ENCODE assay signal across 24 cellular contexts in the genomic region with DNA sequence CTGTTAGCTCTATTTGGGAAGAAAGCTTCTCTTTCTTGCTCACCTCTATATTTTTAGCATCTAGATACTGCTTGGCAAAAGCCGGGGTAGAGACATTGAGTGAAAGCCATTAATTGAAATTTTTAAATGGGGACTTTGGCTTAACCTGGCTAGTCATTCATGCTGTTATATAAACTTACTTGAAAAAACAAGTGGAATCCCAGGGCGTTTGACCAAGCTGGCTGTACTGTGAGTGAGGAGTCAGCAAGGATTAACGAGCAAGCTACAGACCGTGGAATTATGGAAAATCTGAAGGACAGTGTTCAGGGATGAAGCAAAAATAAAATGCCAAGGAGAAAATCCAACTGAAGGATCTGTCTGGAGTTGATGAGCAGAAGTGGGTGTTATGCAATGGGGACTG.
"Had no signal": no experiment of that assay in that cellular context is flagged by ENCODE, and none has a peak within 500 bp of the region (broad histone marks: within the 10 kb centered on the region; RNA-seq: fewer than 3 reads in every experiment).

No MANE protein-coding gene starts in this region.

- H3K4me3 Mint-ChIP-seq: immature natural killer cell; mesothelial cell of epicardium; naive B cell; natural killer cell treated with Interleukin-12 subunit alpha and Interleukin-12 subunit beta and Interleukin-15 and Interleukin-18, amount 100 ng/mL, for 72 hours; stimulated activated naive B cell treated with anti-CD40 and anti-IgM and Interleukin-4, amounts not matched to agents 10 μg/mL and 1 μg/mL and 100 μg/mL, for 72 hours had no signal

- H3K9me3 Mint-ChIP-seq: stimulated activated naive B cell treated with anti-CD40 and anti-IgM and Interleukin-4, amounts not matched to agents 10 μg/mL and 1 μg/mL and 100 μg/mL, for 72 hours had no signal

- DNase-seq: heart left ventricle; hypothalamus; immature natural killer cell; kidney; left colon; left lung; lower lobe of right lung; mammary epithelial cell; mesendoderm; naive B cell; occipital lobe; right lobe of liver; stimulated activated CD4-positive, alpha-beta T cell treated with anti-CD3 and anti-CD28 coated beads, Interleukin-12 subunit alpha, Interleukin-12 subunit beta, amount 100 ng/mL, for 4 hours; stimulated activated CD4-positive, alpha-beta T cell treated with anti-CD3 and anti-CD28 coated beads, Interleukin-15, amount 100 ng/mL, for 24 hours; stimulated activated CD4-positive, alpha-beta T cell treated with anti-CD3 and anti-CD28 coated beads, Interleukin-2, amount 100 ng/mL, for 24 hours; stimulated activated CD4-positive, alpha-beta T cell treated with anti-CD3 and anti-CD28 coated beads, Interleukin-4, amount 100 ng/mL, for 1 hour; stimulated activated naive B cell treated with anti-CD40 and anti-IgM and Interleukin-4, amounts not matched to agents 10 μg/mL and 1 μg/mL and 100 μg/mL, for 72 hours; stimulated activated naive CD8-positive, alpha-beta T cell treated with anti-CD3 and anti-CD28 coated beads, Interleukin-15, Interleukin-2, amounts not matched to agents 100 U/mL and 50 U/mL, for 24 hours; stomach; testis; transverse colon; upper lobe of right lung had no signal

- H3K27me3 Mint-ChIP-seq: naive B cell; natural killer cell treated with Interleukin-12 subunit alpha and Interleukin-12 subunit beta and Interleukin-15 and Interleukin-18, amount 100 ng/mL, for 72 hours; stimulated activated naive B cell treated with anti-CD40 and anti-IgM and Interleukin-4, amounts not matched to agents 10 μg/mL and 1 μg/mL and 100 μg/mL, for 72 hours had no signal

- H3K36me3 Mint-ChIP-seq: immature natural killer cell; mesothelial cell of epicardium; naive B cell; natural killer cell treated with Interleukin-12 subunit alpha and Interleukin-12 subunit beta and Interleukin-15 and Interleukin-18, amount 100 ng/mL, for 72 hours; stimulated activated naive B cell treated with anti-CD40 and anti-IgM and Interleukin-4, amounts not matched to agents 10 μg/mL and 1 μg/mL and 100 μg/mL, for 72 hours had no signal

- H3K27ac Mint-ChIP-seq: immature natural killer cell; mesothelial cell of epicardium; naive B cell; natural killer cell treated with Interleukin-12 subunit alpha and Interleukin-12 subunit beta and Interleukin-15 and Interleukin-18, amount 100 ng/mL, for 72 hours; stimulated activated naive B cell treated with anti-CD40 and anti-IgM and Interleukin-4, amounts not matched to agents 10 μg/mL and 1 μg/mL and 100 μg/mL, for 72 hours had no signal

- H3K4me1 Mint-ChIP-seq: immature natural killer cell; mesothelial cell of epicardium; naive B cell; stimulated activated naive B cell treated with anti-CD40 and anti-IgM and Interleukin-4, amounts not matched to agents 10 μg/mL and 1 μg/mL and 100 μg/mL, for 72 hours had no signal
